ENCODE assay signal across 9 cellular contexts in the genomic region with DNA sequence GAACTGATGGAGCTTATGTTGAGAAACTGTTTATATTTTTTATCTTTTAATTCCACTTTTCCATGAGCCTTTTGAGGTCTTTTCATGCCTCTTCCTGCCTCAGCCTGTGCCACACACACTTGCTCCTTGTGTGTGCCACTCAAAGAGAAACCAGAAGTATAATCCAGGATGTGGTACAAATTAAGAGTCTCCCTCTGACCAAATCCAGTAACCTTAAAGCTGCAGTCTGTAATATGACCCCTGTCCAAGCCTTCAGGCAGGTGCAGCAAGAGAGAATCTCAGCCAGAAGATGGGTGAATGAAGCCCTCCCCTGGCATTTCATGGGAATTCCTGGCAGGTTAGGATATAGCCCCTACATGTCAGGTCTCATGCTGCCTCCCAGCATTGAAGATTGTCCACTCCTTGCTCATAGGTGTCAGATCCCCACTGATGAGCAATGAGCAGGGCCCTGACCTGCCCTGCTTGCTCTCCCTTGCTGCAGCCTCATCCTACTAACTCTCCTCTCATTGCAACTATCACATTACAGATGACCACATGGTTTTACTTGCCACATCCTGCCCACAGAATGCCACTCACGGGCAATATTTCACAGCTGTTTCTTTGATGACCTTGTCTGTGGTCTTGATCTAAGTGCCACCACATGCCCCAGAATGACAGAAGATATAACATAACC.
A peak's percentile ranks its signal among the peaks of the same experiment; 100 is the strongest.
DNase-seq lines count a peak whose midpoint lies in the region; ATAC-seq, FAIRE-seq and TF ChIP-seq lines count a peak whose summit lies in the region.
"Had no signal": no experiment of that assay in that cellular context is flagged by ENCODE, and none has a peak within 500 bp of the region (broad histone marks: within the 10 kb centered on the region; RNA-seq: fewer than 3 reads in every experiment).

No MANE protein-coding gene starts in this region.

- CTCF ChIA-PET in H1 (lab: Charles Lee; ENCODE audit: partially characterized antibody) = interaction anchor here (0.7 to 2.3 kb wide), 3 partner anchors 9 to 113 kb away, joined by 4 to 7 read pairs (median 5); no protein-coding TSS in a partner anchor

- H3K4me2 ChIP-seq in H1 (ENCODE audit: insufficient read depth in 1 of 2, low read depth in 2 of 2, low read length in 2 of 2) = no peak overlapping the region

- H3K14ac ChIP-seq in H1 (ENCODE audit: insufficient read length) = no peak overlapping the region

- H3K4me1 ChIP-seq in H1 (replicated peaks in 1 of 4; ENCODE audit: control insufficient read depth in 3 of 4, insufficient read depth in 4 of 4, low read length in 3 of 4) = peaks cover 0 to 7% (median 2%) of the 10 kb centered on the region in 4 experiments; a peak in 2 of 7 replicates
- H3K4me1 ChIP-seq: spleen had no signal

- no peak overlapping the region for H3K27ac ChIP-seq in H1 (ENCODE audit: low read depth, low read length)
- H3K27ac ChIP-seq in caudate nucleus (ENCODE audit: low read depth, low read length) = no peak overlapping the region
- H3K27ac ChIP-seq: spleen had no signal

- no peak overlapping the region for H3K4me3 ChIP-seq in H1 (ENCODE audit: extremely low read depth in 1 of 4, insufficient read depth in 2 of 4, low read depth in 3 of 4, low read length in 4 of 4)
- H3K4me3 ChIP-seq: spleen had no signal

- H3K18ac ChIP-seq in H1 (ENCODE audit: extremely low read depth, low read length) = no peak overlapping the region

- 0 out of 2 replicates have a peak overlapping the region, but pooled peaks have one; percentile 35 for H2BK20ac ChIP-seq in H1 (ENCODE audit: low read length)

- no peak overlapping the region for H3K56ac ChIP-seq in H1 (replicated peaks; ENCODE audit: insufficient read length, low read depth, low read length)

- ATAC-seq in GM21528 (IDR thresholded peaks at IDR 0.05; ENCODE audit: low FRiP score, unreplicated experiment) = peak; percentile 75

- no peak overlapping the region for H3K9ac ChIP-seq in H1 (replicated peaks in 1 of 4; ENCODE audit: extremely low read depth in 1 of 4, low read depth in 3 of 4, low read length in 3 of 4)

- TF ChIP-seq RAD21 in H1 (IDR thresholded peaks at IDR 0.05 in 1 of 2, conservative IDR thresholded peaks at IDR 0.05 in 1 of 2; ENCODE audit: low read depth in 2 of 2, low read length in 2 of 2) = no peak; a peak in 1 of 4 replicates

- H2AK5ac ChIP-seq in H1 (ENCODE audit: low read depth, low read length) = no peak overlapping the region; the same call in 1 of the 2 replicates

- TF ChIP-seq EP300 in H1 (IDR thresholded peaks at IDR 0.05; ENCODE audit: borderline replicate concordance in 1 of 2, low read depth in 2 of 2, low read length in 2 of 2) = no peak

- no peak overlapping the region for H2AFZ ChIP-seq in H1 (ENCODE audit: low read length)

- no peak for TF ChIP-seq CTCF in H1 (IDR thresholded peaks at IDR 0.05; ENCODE audit: control extremely low read depth in 1 of 3, insufficient read depth in 1 of 3, low read depth in 1 of 3, low read length in 3 of 3)

- H3K79me1 ChIP-seq in H1 (ENCODE audit: low read depth, low read length) = no peaks in the 10 kb centered on the region

- H4K8ac ChIP-seq in H1 (ENCODE audit: extremely low read depth, insufficient read depth, low read length) = no peak overlapping the region

- no peak overlapping the region for H2BK5ac ChIP-seq in H1 (ENCODE audit: low read depth, low read length)

- POLR2A ChIA-PET in H1 (lab: Charles Lee; ENCODE audit: partially characterized antibody) = no interaction called here

- no peak overlapping the region for H3K4ac ChIP-seq in H1 (replicated peaks; ENCODE audit: insufficient read length, low read depth, low read length)

- peak; percentile 31 for DNase-seq in DMS79 treated with DMSO at 0.1 percent for 48 hours (lab: John Stamatoyannopoulos, UW)
- peak; percentile 85 for DNase-seq in HT1080 (ENCODE audit: low read depth)
- no peak for DNase-seq in H1 (ENCODE audit: low read depth in 1 of 2, low spot score in 2 of 2)
- no peak for DNase-seq in activated CD4-positive, CD25-positive, alpha-beta regulatory T cell (lab: John Stamatoyannopoulos, UW)
- no peak for DNase-seq in posterior vena cava (ENCODE audit: low spot score)
- no peak for DNase-seq in caudate nucleus (lab: John Stamatoyannopoulos, UW)
- no peak for DNase-seq in posterior cingulate gyrus
- DNase-seq: spleen had no signal

- H3K9me3 ChIP-seq in H1 (ENCODE audit: insufficient read depth in 2 of 2, low read depth in 1 of 2, low read length in 1 of 2) = peaks cover 0 to 8% of the 10 kb centered on the region in 2 experiments; a peak in 1 of 4 replicates

- no peak overlapping the region for H2BK120ac ChIP-seq in H1 (replicated peaks; ENCODE audit: low read depth, low read length)

- H2BK15ac ChIP-seq in H1 (ENCODE audit: low read length) = no peak overlapping the region

- intact Hi-C loops in posterior vena cava (cut with DNase I) (no loop called here), posterior cingulate gyrus (cut with DNase I) (no loop called here)

- H4K20me1 ChIP-seq in H1 (replicated peaks in 1 of 2; ENCODE audit: control insufficient read depth in 1 of 2, insufficient read depth in 2 of 2, low read length in 2 of 2) = no peaks in the 10 kb centered on the region

- H3K79me2 ChIP-seq in H1 (ENCODE audit: control insufficient read depth in 1 of 2, insufficient read depth in 2 of 2, low read length in 2 of 2) = no peaks in the 10 kb centered on the region

- no peak overlapping the region for H4K91ac ChIP-seq in H1 (replicated peaks; ENCODE audit: insufficient read length, low read length)

- H2BK12ac ChIP-seq in H1 (ENCODE audit: low read depth, low read length) = no peak overlapping the region

- H3K23ac ChIP-seq in H1 (ENCODE audit: insufficient read length) = no peak overlapping the region

- H3K23me2 ChIP-seq in H1 (ENCODE audit: low read depth, low read length) = no peaks in the 10 kb centered on the region

- no peak for TF ChIP-seq POLR2A in H1 (IDR thresholded peaks at IDR 0.05; ENCODE audit: control extremely low read depth in 1 of 2, low read depth in 2 of 2, low read length in 2 of 2)

- 74% methylated on average over 1 of the region's 1 CpG; no CpG with 5 or more reads in 1 of the 2 experiments for WGBS in H1 (ENCODE audit: extremely low coverage in 1 of 2, insufficient coverage in 1 of 2, insufficient read length in 1 of 2, insufficient replicate concordance in 2 of 2, low coverage in 1 of 2, low lambda C conversion rate in 2 of 2, missing lambda C conversion rate in 1 of 2), 2 experiments

- H4K5ac ChIP-seq in H1 (ENCODE audit: insufficient read length, low read depth, low read length) = no peak overlapping the region

- no peaks in the 10 kb centered on the region for H3K27me3 ChIP-seq in H1 (replicated peaks in 1 of 4; ENCODE audit: control insufficient read depth in 3 of 4, extremely low read depth in 1 of 4, insufficient read depth in 3 of 4, low read length in 3 of 4)
- H3K27me3 ChIP-seq: spleen had no signal

- H3K36me3 ChIP-seq in H1 (ENCODE audit: control insufficient read depth in 2 of 4, insufficient read depth in 4 of 4, low read length in 3 of 4) = no peaks in the 10 kb centered on the region
- H3K36me3 ChIP-seq: spleen had no signal

- FAIRE-seq in H1 (lab: Jason Lieb, UNC) = peak; percentile 39

TF ChIP-seq in H1, 55 proteins besides CTCF, POLR2A, EP300 and RAD21:
- TF ChIP-seq SP2 (IDR thresholded peaks at IDR 0.05; ENCODE audit: low read length) = no peak
- no peak for TF ChIP-seq CBX5 (IDR thresholded peaks at IDR 0.05; ENCODE audit: low read depth, low read length)
- no peak for TF ChIP-seq CTBP2 (IDR thresholded peaks at IDR 0.05; ENCODE audit: borderline replicate concordance, insufficient read depth, insufficient read length, low read length)

Comparison
In these comparisons a context has a peak if more than half of its experiments do, and no peak if none do; other contexts are left out.
1. DNase-seq: peak in DMS79 treated with DMSO at 0.1 percent for 48 hours (single experiment) and HT1080 (single experiment); none in H1 (0 of 2), activated CD4-positive, CD25-positive, alpha-beta regulatory T cell (0 of 4), posterior vena cava (single experiment), caudate nucleus (0 of 61) and posterior cingulate gyrus (0 of 10).